ENCODE assay signal across 17 cellular contexts in the genomic region with DNA sequence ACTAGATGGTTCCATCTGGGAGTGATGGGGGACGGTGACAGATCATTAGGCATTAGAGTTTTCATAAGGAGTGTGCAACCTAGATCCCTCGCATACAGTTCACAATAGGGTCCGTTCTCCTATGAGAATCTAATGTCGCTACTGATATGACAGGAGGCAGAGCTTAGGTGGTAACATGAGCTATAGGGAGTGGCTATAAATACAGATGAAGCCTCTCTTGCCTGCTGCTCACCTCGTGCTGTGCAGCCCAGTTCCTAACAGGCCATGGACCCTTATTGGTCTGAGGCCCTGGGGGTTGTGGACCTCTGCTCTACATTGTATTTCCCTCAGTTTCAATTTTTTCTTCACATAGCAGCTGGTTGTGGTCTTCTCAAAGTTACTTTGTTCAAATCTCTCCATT. TPM values are rescaled to one million over a fixed set of nuclear protein-coding genes. Genes with fewer than 3 reads are reported as not detected.
DNase-seq lines count a peak whose midpoint lies in the region; ATAC-seq and TF ChIP-seq lines count a peak whose summit lies in the region.
"Had no signal": no experiment of that assay in that cellular context is flagged by ENCODE, and none has a peak within 500 bp of the region (broad histone marks: within the 10 kb centered on the region; RNA-seq: fewer than 3 reads in every experiment).

No MANE protein-coding gene starts in this region.

- peak; percentile 52 for DNase-seq in NCI-H2171 treated with DMSO at 0.1 percent for 48 hours (lab: John Stamatoyannopoulos, UW)
- no peak for DNase-seq in NCI-H2171 (lab: John Stamatoyannopoulos, UW)
- DNase-seq in GM23338 (ENCODE audit: low spot score), result no peak
- no peak for DNase-seq in T-helper 17 cell
- no peak for DNase-seq in psoas muscle
- DNase-seq: ACHN; Calu3; CD4-positive, CD25-positive, alpha-beta regulatory T cell; DMS153; DMS79 treated with DMSO at 0.1 percent for 48 hours; EL; HFFc6 had no signal

- H2AFZ ChIP-seq in GM23338, result no peak overlapping the region

- H3K4me3 ChIP-seq in GM23338, result no peak overlapping the region
- no peak overlapping the region for H3K4me3 ChIP-seq in psoas muscle
- H3K4me3 ChIP-seq: BLaER1 treated with 17β-estradiol and CSF1 and Interleukin-3, amounts not matched to agents 10 nM and 100 nM; HAP-1; K562 had no signal

- H3K27me3 ChIP-seq in GM23338 (ENCODE audit: insufficient read depth), result no peaks in the 10 kb centered on the region
- no peaks in the 10 kb centered on the region for H3K27me3 ChIP-seq in psoas muscle (ENCODE audit: insufficient read depth in 3 of 3, low read length in 2 of 3)
- H3K27me3 ChIP-seq: BLaER1 treated with 17β-estradiol and CSF1 and Interleukin-3, amounts not matched to agents 10 nM and 100 nM had no signal

- TF ChIP-seq CTCF in GM23338 (conservative IDR thresholded peaks at IDR 0.05; ENCODE audit: low read depth in 2 of 2) (no peak), psoas muscle (IDR thresholded peaks at IDR 0.05) (no peak)

- intact Hi-C loops in psoas muscle (cut with DNase I), result no loop called here

- no peaks in the 10 kb centered on the region for H3F3A ChIP-seq in GM23338 (replicated peaks; ENCODE audit: low read depth)

- H3K79me2 ChIP-seq in GM23338 (replicated peaks; ENCODE audit: insufficient read depth), result peaks cover 100% of the 10 kb centered on the region

- H3K4me1 Mint-ChIP-seq in GM23338, result peaks cover 13% of the 10 kb centered on the region; the same call in 2 of the 3 replicates
- peaks cover 33% of the 10 kb centered on the region for H3K4me1 Mint-ChIP-seq in T-helper 17 cell

- peaks cover 27% of the 10 kb centered on the region for H4K20me1 ChIP-seq in GM23338 (replicated peaks; ENCODE audit: insufficient read depth)

- no peak overlapping the region for H3K4me3 Mint-ChIP-seq in GM23338
- H3K4me3 Mint-ChIP-seq in T-helper 17 cell, result no peak overlapping the region
- H3K4me3 Mint-ChIP-seq: HFFc6 had no signal

- H3K36me3 ChIP-seq in GM23338 (ENCODE audit: insufficient read depth), result no peaks in the 10 kb centered on the region
- H3K36me3 ChIP-seq in psoas muscle (ENCODE audit: insufficient read depth in 1 of 2, low read depth in 1 of 2), result no peaks in the 10 kb centered on the region
- H3K36me3 ChIP-seq: HAP-1 had no signal

- no peaks in the 10 kb centered on the region for H3K9me2 ChIP-seq in GM23338 (ENCODE audit: insufficient read depth)

- H3K36me3 Mint-ChIP-seq in GM23338 (ENCODE audit: low read depth), result peaks cover 7% of the 10 kb centered on the region; the same call in 1 of the 3 replicates
- peaks cover 2% of the 10 kb centered on the region for H3K36me3 Mint-ChIP-seq in T-helper 17 cell (ENCODE audit: low read depth)

- 60 to 76% (median 61%) methylated on average over 5 of the region's 5 CpGs for WGBS in psoas muscle, 3 donors

- no peaks in the 10 kb centered on the region for H3K9me3 ChIP-seq in T-helper 17 cell (ENCODE audit: control insufficient read depth, low read length, poor library complexity, severe bottlenecking)
- H3K9me3 ChIP-seq in psoas muscle, result no peaks in the 10 kb centered on the region
- H3K9me3 ChIP-seq: HAP-1 had no signal

- H3K4me2 ChIP-seq in GM23338, result no peak overlapping the region

- no peak overlapping the region for H3K27ac Mint-ChIP-seq in GM23338
- peak overlapping the region; percentile 1 for H3K27ac Mint-ChIP-seq in T-helper 17 cell
- H3K27ac Mint-ChIP-seq: CD4-positive, CD25-positive, alpha-beta regulatory T cell; HFFc6 had no signal

- no peaks in the 10 kb centered on the region for H3K9me3 Mint-ChIP-seq in GM23338
- H3K9me3 Mint-ChIP-seq: HFFc6 had no signal

- H3K27me3 Mint-ChIP-seq in GM23338 (ENCODE audit: insufficient read depth, low read depth, poor library complexity), result no peaks in the 10 kb centered on the region
- H3K27me3 Mint-ChIP-seq in T-helper 17 cell, result no peaks in the 10 kb centered on the region
- H3K27me3 Mint-ChIP-seq: CD4-positive, CD25-positive, alpha-beta regulatory T cell had no signal

- no peaks in the 10 kb centered on the region for H3K4me1 ChIP-seq in GM23338 (ENCODE audit: insufficient read depth)
- peaks cover 19% of the 10 kb centered on the region for H3K4me1 ChIP-seq in psoas muscle
- H3K4me1 ChIP-seq: HAP-1 had no signal

- peak; percentile 53 for ATAC-seq in GM23338
- ATAC-seq in T-helper 17 cell, result no peak
- ATAC-seq in psoas muscle, result peak; percentile 54 to 82 (median 68)
- no peak for ATAC-seq in GM21423 (IDR thresholded peaks at IDR 0.05; ENCODE audit: unreplicated experiment)
- ATAC-seq in GM18870 (IDR thresholded peaks at IDR 0.05; ENCODE audit: unreplicated experiment), result no peak
- ATAC-seq: K562 had no signal

- no peak overlapping the region for H3K27ac ChIP-seq in GM23338 (ENCODE audit: low read depth)
- H3K27ac ChIP-seq in psoas muscle, result no peak overlapping the region
- H3K27ac ChIP-seq: BLaER1 treated with 17β-estradiol and CSF1 and Interleukin-3, amounts not matched to agents 10 nM and 100 nM had no signal

TF ChIP-seq in GM23338, 12 proteins besides CTCF, POLR2A, EP300 and RAD21 (continues in another document):
- TF ChIP-seq POLR2AphosphoS5 (IDR thresholded peaks at IDR 0.05; ENCODE audit: low read depth) (no peak), EZH2phosphoT487 (IDR thresholded peaks at IDR 0.05; ENCODE audit: unreplicated experiment) (no peak), STAT1 (IDR thresholded peaks at IDR 0.05; ENCODE audit: unreplicated experiment) (no peak), EZH2 (IDR thresholded peaks at IDR 0.05; ENCODE audit: low read depth, unreplicated experiment) (no peak), JUNB (IDR thresholded peaks at IDR 0.05; ENCODE audit: unreplicated experiment) (no peak), ZNF331 (CRISPR knock-in tag; IDR thresholded peaks at IDR 0.05; ENCODE audit: low read depth) (no peak), CREB1 (CRISPR knock-in tag; IDR thresholded peaks at IDR 0.05; ENCODE audit: low read depth) (no peak)
- TF ChIP-seq, protein P1, sequence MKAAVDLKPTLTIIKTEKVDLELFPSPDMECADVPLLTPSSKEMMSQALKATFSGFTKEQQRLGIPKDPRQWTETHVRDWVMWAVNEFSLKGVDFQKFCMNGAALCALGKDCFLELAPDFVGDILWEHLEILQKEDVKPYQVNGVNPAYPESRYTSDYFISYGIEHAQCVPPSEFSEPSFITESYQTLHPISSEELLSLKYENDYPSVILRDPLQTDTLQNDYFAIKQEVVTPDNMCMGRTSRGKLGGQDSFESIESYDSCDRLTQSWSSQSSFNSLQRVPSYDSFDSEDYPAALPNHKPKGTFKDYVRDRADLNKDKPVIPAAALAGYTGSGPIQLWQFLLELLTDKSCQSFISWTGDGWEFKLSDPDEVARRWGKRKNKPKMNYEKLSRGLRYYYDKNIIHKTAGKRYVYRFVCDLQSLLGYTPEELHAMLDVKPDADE (IDR thresholded peaks at IDR 0.05), result no peak
- TF ChIP-seq, protein P2, sequence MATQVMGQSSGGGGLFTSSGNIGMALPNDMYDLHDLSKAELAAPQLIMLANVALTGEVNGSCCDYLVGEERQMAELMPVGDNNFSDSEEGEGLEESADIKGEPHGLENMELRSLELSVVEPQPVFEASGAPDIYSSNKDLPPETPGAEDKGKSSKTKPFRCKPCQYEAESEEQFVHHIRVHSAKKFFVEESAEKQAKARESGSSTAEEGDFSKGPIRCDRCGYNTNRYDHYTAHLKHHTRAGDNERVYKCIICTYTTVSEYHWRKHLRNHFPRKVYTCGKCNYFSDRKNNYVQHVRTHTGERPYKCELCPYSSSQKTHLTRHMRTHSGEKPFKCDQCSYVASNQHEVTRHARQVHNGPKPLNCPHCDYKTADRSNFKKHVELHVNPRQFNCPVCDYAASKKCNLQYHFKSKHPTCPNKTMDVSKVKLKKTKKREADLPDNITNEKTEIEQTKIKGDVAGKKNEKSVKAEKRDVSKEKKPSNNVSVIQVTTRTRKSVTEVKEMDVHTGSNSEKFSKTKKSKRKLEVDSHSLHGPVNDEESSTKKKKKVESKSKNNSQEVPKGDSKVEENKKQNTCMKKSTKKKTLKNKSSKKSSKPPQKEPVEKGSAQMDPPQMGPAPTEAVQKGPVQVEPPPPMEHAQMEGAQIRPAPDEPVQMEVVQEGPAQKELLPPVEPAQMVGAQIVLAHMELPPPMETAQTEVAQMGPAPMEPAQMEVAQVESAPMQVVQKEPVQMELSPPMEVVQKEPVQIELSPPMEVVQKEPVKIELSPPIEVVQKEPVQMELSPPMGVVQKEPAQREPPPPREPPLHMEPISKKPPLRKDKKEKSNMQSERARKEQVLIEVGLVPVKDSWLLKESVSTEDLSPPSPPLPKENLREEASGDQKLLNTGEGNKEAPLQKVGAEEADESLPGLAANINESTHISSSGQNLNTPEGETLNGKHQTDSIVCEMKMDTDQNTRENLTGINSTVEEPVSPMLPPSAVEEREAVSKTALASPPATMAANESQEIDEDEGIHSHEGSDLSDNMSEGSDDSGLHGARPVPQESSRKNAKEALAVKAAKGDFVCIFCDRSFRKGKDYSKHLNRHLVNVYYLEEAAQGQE (IDR thresholded peaks at IDR 0.05; ENCODE audit: unreplicated experiment), result no peak

RNA-seq across cellular contexts. Expression of a gene that starts 56.5 kb away (rescaled TPM):
- total RNA-seq in GM23338 (2014; rRNA removed; shearing (Covaris generic)), result 24.0 and 27.6 TPM in 2 replicates
- polyA plus RNA-seq in GM23338 (2016; fragmentation: Nextera tagmentation; extraction: Ambion mirVana) (13.6 and 15.7 TPM in 2 replicates), psoas muscle (10 to 100 TPM in 2 of 3 donors, 1 to 10 TPM in 1; 7.2 to 14.5 (median 11.4) TPM)
- total RNA-seq in T-helper 17 cell (10 to 100 TPM in 1 of 2 donors, 1 to 10 TPM in 1; 9.1 to 11.3 TPM), psoas muscle (1 to 10 TPM; 6.2 to 9.3 (median 8.6) TPM)

Comparison
In these comparisons a context has a peak if more than half of its experiments do, and no peak if none do; other contexts are left out.
1. ATAC-seq: peak in GM23338 (single experiment) and psoas muscle (4 of 4); none in T-helper 17 cell (single experiment), GM21423 (single experiment) and GM18870 (single experiment).